Comparison of ENCODE assay signal across 9 cellular contexts in genomic region chr12:56338643-56339422, GRCh38. TPM values are rescaled to one million over a fixed set of nuclear protein-coding genes. Genes with fewer than 3 reads are reported as not detected.
DNase-seq lines count a peak whose midpoint lies in the region; ATAC-seq and TF ChIP-seq lines count a peak whose summit lies in the region.
"Had no signal": no experiment of that assay in that cellular context is flagged by ENCODE, and none has a peak within 500 bp of the region (broad histone marks: within the 10 kb centered on the region; RNA-seq: fewer than 3 reads in every experiment).

IL23A (plus strand) TSS chr12:56338884; CDS start chr12:56339045, 161 bp downstream.

- no peak within 1 kb of the TSS for H2BK15ac ChIP-seq in IMR-90 (ENCODE audit: low read depth, low read length)

- TF ChIP-seq CTCF in GM06990 (IDR thresholded peaks at IDR 0.05; ENCODE audit: insufficient read depth, low read length, poor library complexity, severe bottlenecking) (no peak), IMR-90 (conservative IDR thresholded peaks at IDR 0.05; ENCODE audit: low read depth, low read length) (no peak), foreskin keratinocyte (conservative IDR thresholded peaks at IDR 0.05) (no peak), esophagus muscularis mucosa (IDR thresholded peaks at IDR 0.05) (no peak), gastroesophageal sphincter (IDR thresholded peaks at IDR 0.05) (no peak)

- BruUV-seq in IMR-90 (replicated peaks; lab: Mats Ljungman, UMichigan) = no TSS peak

- H4K91ac ChIP-seq in IMR-90 (ENCODE audit: insufficient read depth, low read depth, low read length) = no peak within 1 kb of the TSS

- in situ Hi-C loops in IMR-90 (cut with MboI; ENCODE audit: low sequenced_read_pairs) = no loop called here

- no peak within 1 kb of the TSS for H4K5ac ChIP-seq in IMR-90 (ENCODE audit: low read depth, low read length)

- peaks cover 20% of the 10 kb centered on the region for H3K36me3 ChIP-seq in GM06990 (ENCODE audit: control insufficient read depth, insufficient read depth, low read length)
- peaks cover 22% of the 10 kb centered on the region for H3K36me3 ChIP-seq in IMR-90 (ENCODE audit: control insufficient read depth, insufficient read depth, low read length)
- peaks cover 8 to 28% (median 19%) of the 10 kb centered on the region in 4 donors for H3K36me3 ChIP-seq in esophagus muscularis mucosa
- H3K36me3 ChIP-seq in gastroesophageal sphincter = peaks cover 0 to 26% of the 10 kb centered on the region in 2 donors

- no peaks in the 10 kb centered on the region for H4K20me1 ChIP-seq in IMR-90 (ENCODE audit: insufficient read depth, low read length)

- H3K9me3 ChIP-seq in IMR-90 (ENCODE audit: control insufficient read depth, insufficient read depth, low read length) (no peaks in the 10 kb centered on the region), esophagus muscularis mucosa (no peaks in the 10 kb centered on the region), gastroesophageal sphincter (no peaks in the 10 kb centered on the region)

- TF ChIP-seq POLR2A in IMR-90 (IDR thresholded peaks at IDR 0.05; ENCODE audit: low read depth, low read length) (no peak), esophagus muscularis mucosa (IDR thresholded peaks at IDR 0.05; ENCODE audit: low read depth) (no peak), gastroesophageal sphincter (IDR thresholded peaks at IDR 0.05) (no peak)

- WGBS in IMR-90 (ENCODE audit: extremely low coverage in 2 of 2, insufficient read length in 1 of 2), 2 experiments = 11% methylated on average over 1 of the region's 8 CpGs; no CpG with 5 or more reads in 1 of the 2 experiments
- WGBS in esophagus muscularis mucosa = 37% methylated on average over 8 of the region's 8 CpGs
- 29 to 34% methylated on average over 6 of the region's 8 CpGs for WGBS in gastroesophageal sphincter (ENCODE audit: low coverage in 1 of 2), 2 donors

- H3K23ac ChIP-seq in IMR-90 (ENCODE audit: low read depth, low read length) = peak within 1 kb of the TSS; percentile 31; the same call in 1 of the 2 replicates

- H3K18ac ChIP-seq in IMR-90 (ENCODE audit: low read depth, low read length) = no peak within 1 kb of the TSS

- H3K4ac ChIP-seq in IMR-90 (ENCODE audit: low read depth, low read length) = no peak within 1 kb of the TSS

- H2AK5ac ChIP-seq in IMR-90 (ENCODE audit: low read depth, low read length) = no peak within 1 kb of the TSS; the same call in 1 of the 2 replicates

- H3K4me2 ChIP-seq in IMR-90 (ENCODE audit: low read depth, low read length) = no peak within 1 kb of the TSS

- peaks cover 42% of the 10 kb centered on the region for H3K4me1 Mint-ChIP-seq in activated CD8-positive, alpha-beta T cell treated with anti-CD3 and anti-CD28 coated beads, Interleukin-2, amount 10 ng/mL, durations not matched to agents 7 days and 5 days (ENCODE audit: low read depth)

- no peak within 1 kb of the TSS for H2BK120ac ChIP-seq in IMR-90 (ENCODE audit: low read depth, low read length)

- H3K36me3 Mint-ChIP-seq in activated CD8-positive, alpha-beta T cell treated with anti-CD3 and anti-CD28 coated beads, Interleukin-2, amount 10 ng/mL, durations not matched to agents 7 days and 5 days (ENCODE audit: low read depth) = peaks cover 36% of the 10 kb centered on the region

- no peak within 1 kb of the TSS for H2BK20ac ChIP-seq in IMR-90 (ENCODE audit: low read depth, low read length)

- peak; percentile 63 for DNase-seq in GM06990 (ENCODE audit: extremely low read depth, insufficient read length)
- peak; percentile 59 for DNase-seq in IMR-90
- DNase-seq in activated CD8-positive, alpha-beta T cell treated with anti-CD3 and anti-CD28 coated beads, Interleukin-2, amount 10 ng/mL, durations not matched to agents 7 days and 5 days = peak; percentile 78
- peak; percentile 92 to 96 for DNase-seq in foreskin keratinocyte
- DNase-seq in stimulated activated CD8-positive, alpha-beta memory T cell treated with anti-CD3 and anti-CD28 coated beads, Interleukin-12 subunit alpha, Interleukin-12 subunit beta, amount 100 ng/mL, for 4 hours (ENCODE audit: low read depth) = peak; percentile 68
- no peak for DNase-seq in NCI-H1930 (lab: John Stamatoyannopoulos, UW)
- no peak for DNase-seq in esophagus muscularis mucosa (ENCODE audit: extremely low spot score)

- CTCF ChIA-PET in IMR-90 (lab: Yijun Ruan, JAX) = no interaction called here
- CTCF ChIA-PET in activated CD8-positive, alpha-beta T cell treated with anti-CD3 and anti-CD28 coated beads, Interleukin-2, amount 10 ng/mL, durations not matched to agents 7 days and 5 days (lab: Charles Lee) = interaction anchor here (1.1 to 3.9 kb wide), 8 partner anchors 9 to 147 kb away, joined by 3 to 26 read pairs (median 8); partner anchors contain the start of genes CNPY2, RNF41 and STAT2

- H3K9ac ChIP-seq in IMR-90 (ENCODE audit: low read depth, low read length) = no peak within 1 kb of the TSS
- H3K9ac ChIP-seq: parathyroid adenoma had no signal

- ATAC-seq in IMR-90 (ENCODE audit: low read depth) (0 out of 2 replicates have a peak, but pooled peaks have one; percentile 7), foreskin keratinocyte (peak; percentile 90), gastroesophageal sphincter (no peak)
- peak; percentile 54 for ATAC-seq in activated CD8-positive, alpha-beta T cell treated with anti-CD3 and anti-CD28 coated beads, Interleukin-2, amount 10 ng/mL, durations not matched to agents 7 days and 5 days

- intact Hi-C loops in IMR-90 (cut with micrococcal nuclease) = no loop called here
- intact Hi-C loops in esophagus muscularis mucosa (cut with DNase I) = no loop called here

- H3K4me1 ChIP-seq in IMR-90 (ENCODE audit: control insufficient read depth, insufficient read depth, low read length) (no peaks in the 10 kb centered on the region), foreskin keratinocyte (peaks cover 12% of the 10 kb centered on the region), esophagus muscularis mucosa (peaks cover 4 to 8% (median 6%) of the 10 kb centered on the region in 4 donors), gastroesophageal sphincter (no peaks in the 10 kb centered on the region)

- no peak for TF ChIP-seq EP300 in esophagus muscularis mucosa (IDR thresholded peaks at IDR 0.05)
- TF ChIP-seq EP300 in gastroesophageal sphincter (IDR thresholded peaks at IDR 0.05) = no peak

- no peak within 1 kb of the TSS for H3K56ac ChIP-seq in IMR-90 (ENCODE audit: extremely low read depth, insufficient read depth, low read length)

- H2AFZ ChIP-seq in IMR-90 (replicated peaks; ENCODE audit: low read length, poor library complexity) = peak within 1 kb of the TSS; percentile 40
- H2AFZ ChIP-seq: parathyroid adenoma had no signal

- H3K27ac ChIP-seq in IMR-90 (ENCODE audit: insufficient read depth, low read length) (no peak within 1 kb of the TSS), foreskin keratinocyte (peak within 1 kb of the TSS; percentile 83), esophagus muscularis mucosa (replicated peaks in 1 of 4) (no peak within 1 kb of the TSS), gastroesophageal sphincter (no peak within 1 kb of the TSS)
- H3K27ac ChIP-seq: parathyroid adenoma had no signal

- H3K27me3 Mint-ChIP-seq in activated CD8-positive, alpha-beta T cell treated with anti-CD3 and anti-CD28 coated beads, Interleukin-2, amount 10 ng/mL, durations not matched to agents 7 days and 5 days (ENCODE audit: low read depth) = no peaks in the 10 kb centered on the region

- H3K27ac Mint-ChIP-seq in activated CD8-positive, alpha-beta T cell treated with anti-CD3 and anti-CD28 coated beads, Interleukin-2, amount 10 ng/mL, durations not matched to agents 7 days and 5 days = peak within 1 kb of the TSS; percentile 99

- no peak for TF ChIP-seq RAD21 in IMR-90 (IDR thresholded peaks at IDR 0.05; ENCODE audit: low read length)

- peaks cover 0 to 11% of the 10 kb centered on the region in 2 experiments; a peak in 2 of 4 replicates for H3K79me1 ChIP-seq in IMR-90 (ENCODE audit: low read depth in 1 of 2, low read length in 2 of 2)

- dilution Hi-C loops in IMR-90 (cut with HindIII; ENCODE audit: low sequenced_read_pairs, unreplicated experiment) = no loop called here

- H3K14ac ChIP-seq in IMR-90 (replicated peaks; ENCODE audit: low read depth, low read length) = no peak within 1 kb of the TSS

- POLR2A ChIA-PET in IMR-90 (lab: Charles Lee; ENCODE audit: unreplicated experiment) = interaction anchor here (0.5 kb wide), 1 partner anchor 10 kb away, joined by 3 read pairs; no protein-coding TSS in a partner anchor
- POLR2A ChIA-PET in activated CD8-positive, alpha-beta T cell treated with anti-CD3 and anti-CD28 coated beads, Interleukin-2, amount 10 ng/mL, durations not matched to agents 7 days and 5 days (lab: Charles Lee) = interaction anchor here (0.6 to 3.0 kb wide), 16 partner anchors 8 to 510 kb away, joined by 3 to 60 read pairs (median 4); partner anchors contain the start of genes CNPY2, COQ10A, ESYT1 and PA2G4

- H3K4me3 Mint-ChIP-seq in activated CD8-positive, alpha-beta T cell treated with anti-CD3 and anti-CD28 coated beads, Interleukin-2, amount 10 ng/mL, durations not matched to agents 7 days and 5 days = peak within 1 kb of the TSS; percentile 75

- no peaks in the 10 kb centered on the region for H3K9me3 Mint-ChIP-seq in activated CD8-positive, alpha-beta T cell treated with anti-CD3 and anti-CD28 coated beads, Interleukin-2, amount 10 ng/mL, durations not matched to agents 7 days and 5 days (ENCODE audit: insufficient read depth)

- H3K27me3 ChIP-seq in GM06990 (replicated peaks; ENCODE audit: control insufficient read depth, insufficient read depth, low read length) (no peaks in the 10 kb centered on the region), IMR-90 (ENCODE audit: control insufficient read depth, insufficient read depth, low read length) (no peaks in the 10 kb centered on the region), foreskin keratinocyte (no peaks in the 10 kb centered on the region), esophagus muscularis mucosa (no peaks in the 10 kb centered on the region), gastroesophageal sphincter (no peaks in the 10 kb centered on the region)

- no peak within 1 kb of the TSS for H2AK9ac ChIP-seq in IMR-90 (replicated peaks; ENCODE audit: low read depth, low read length, poor library complexity)

- peak within 1 kb of the TSS; percentile 26 for H3K4me3 ChIP-seq in GM06990 (replicated peaks; ENCODE audit: low read depth, low read length)
- no peak within 1 kb of the TSS for H3K4me3 ChIP-seq in IMR-90 (ENCODE audit: insufficient read depth, low read depth, low read length)
- H3K4me3 ChIP-seq in esophagus muscularis mucosa = no peak within 1 kb of the TSS
- H3K4me3 ChIP-seq in gastroesophageal sphincter = no peak within 1 kb of the TSS

- H4K8ac ChIP-seq in IMR-90 (ENCODE audit: low read depth in 2 of 2, low read length in 2 of 2) = no peak within 1 kb of the TSS

- peaks cover 5% of the 10 kb centered on the region; the same call in 1 of the 2 replicates for H3K9me1 ChIP-seq in IMR-90 (ENCODE audit: insufficient read depth, low read length)

- H2BK5ac ChIP-seq in IMR-90 (ENCODE audit: low read depth, low read length, poor library complexity, severe bottlenecking) = no peak within 1 kb of the TSS

RNA-seq across cellular contexts. Expression of gene IL23A, which starts in this region (rescaled TPM):
- not detected in 2 replicates for total RNA-seq in IMR-90 (2012; rRNA removed)
- polyA plus RNA-seq in IMR-90 (2012; rRNA removed) = 0.17 and 0.55 TPM in 2 replicates
- 0.19 TPM in 1 of 2 replicates, not detected in the other for polyA plus RNA-seq in IMR-90 (2012; cell fraction: cytosol; rRNA removed)
- polyA plus RNA-seq in IMR-90 (2012; cell fraction: nucleus; rRNA removed; ENCODE audit: low replicate concordance) = 0.30 and 0.36 TPM in 2 replicates
- total RNA-seq in activated CD8-positive, alpha-beta T cell treated with anti-CD3 and anti-CD28 coated beads, Interleukin-2, amount 10 ng/mL, durations not matched to agents 7 days and 5 days = 1 to 10 TPM; 3.5 to 3.7 TPM
- total RNA-seq in foreskin keratinocyte = 5.0 and 7.3 TPM in 2 replicates
- 8.2 and 8.5 TPM in 2 replicates for polyA plus RNA-seq in foreskin keratinocyte
- not detected for total RNA-seq in esophagus muscularis mucosa
- not detected for total RNA-seq in gastroesophageal sphincter

Comparison
In these comparisons a context has a peak if more than half of its experiments do, and no peak if none do; other contexts are left out.
1. Peak in DNase-seq and ATAC-seq in IMR-90; RNA of the gene not detected or under 1 TPM.
2. DNase-seq: peak in GM06990 (single experiment), activated CD8-positive, alpha-beta T cell treated with anti-CD3 and anti-CD28 coated beads, Interleukin-2, amount 10 ng/mL, durations not matched to agents 7 days and 5 days (single experiment), foreskin keratinocyte (2 of 2) and stimulated activated CD8-positive, alpha-beta memory T cell treated with anti-CD3 and anti-CD28 coated beads, Interleukin-12 subunit alpha, Interleukin-12 subunit beta, amount 100 ng/mL, for 4 hours (single experiment); none in NCI-H1930 (0 of 2) and esophagus muscularis mucosa (single experiment).